ENCODE assay signal across 11 cellular contexts in genomic region chr10:112535432-112536038, GRCh38.
DNase-seq lines count a peak whose midpoint lies in the region; ATAC-seq, FAIRE-seq and TF ChIP-seq lines count a peak whose summit lies in the region.
"Had no signal": no experiment of that assay in that cellular context is flagged by ENCODE, and none has a peak within 500 bp of the region (broad histone marks: within the 10 kb centered on the region; RNA-seq: fewer than 3 reads in every experiment).

No MANE protein-coding gene starts in this region.

- FAIRE-seq in GM12892 (lab: Jason Lieb, UNC) = peak; percentile 33
- FAIRE-seq: urothelium cell line had no signal

- H3K9me3 ChIP-seq in lower lobe of right lung = no peaks in the 10 kb centered on the region

- no peaks in the 10 kb centered on the region for H3K27me3 ChIP-seq in lower lobe of right lung (ENCODE audit: low read depth)

- H3K4me3 Mint-ChIP-seq in activated T-helper 2 cell treated with anti-CD3 and anti-CD28 coated beads, Interferon-gamma antibody, Interleukin-2, Interleukin-4, amounts not matched to agents 10 μg/mL and 5 μg/mL and 100 μg/mL, durations not matched to agents 14 hours and 24 hours and 36 hours (ENCODE audit: low read depth) = no peak overlapping the region
- H3K4me3 Mint-ChIP-seq: activated T-helper 1 cell treated with anti-CD3 and anti-CD28 coated beads, Interleukin-12 subunit alpha, Interleukin-12 subunit beta, Interleukin-2, Interleukin-4 antibody, amounts not matched to agents 30 ng/mL and 10 ng/mL and 1 ng/mL, durations not matched to agents 14 hours and 24 hours and 36 hours had no signal

- TF ChIP-seq CTCF in lower lobe of right lung (IDR thresholded peaks at IDR 0.05) (no peak), GM13977 (IDR thresholded peaks at IDR 0.05; ENCODE audit: extremely low read depth, insufficient read depth, missing control alignments) (no peak)

- in situ Hi-C loops in GM13977 (cut with MboI; ENCODE audit: low pct_unique_long_range_greater_than_20kb, low sequenced_read_pairs, unreplicated experiment) = no loop called here

- peaks cover 14% of the 10 kb centered on the region for H3K36me3 ChIP-seq in lower lobe of right lung

- peaks cover 14% of the 10 kb centered on the region for H3K4me1 ChIP-seq in lower lobe of right lung

- no peak overlapping the region for H3K27ac ChIP-seq in lower lobe of right lung

- intact Hi-C loops in lower lobe of right lung (cut with DNase I) = no loop called here
- intact Hi-C loops in activated T-helper 2 cell treated with anti-CD3 and anti-CD28 coated beads, Interferon-gamma antibody, Interleukin-2, Interleukin-4, amounts not matched to agents 10 μg/mL and 5 μg/mL and 100 μg/mL, durations not matched to agents 14 hours and 24 hours and 36 hours (cut with micrococcal nuclease) = loop anchor here (10.0 kb wide), 1 partner anchor 1149 kb away; no protein-coding TSS in a partner anchor

- TF ChIP-seq POLR2A in GM12892 (IDR thresholded peaks at IDR 0.05; ENCODE audit: low read depth, low read length) = no peak

- peaks cover 5% of the 10 kb centered on the region for H3K9me3 Mint-ChIP-seq in activated T-helper 2 cell treated with anti-CD3 and anti-CD28 coated beads, Interferon-gamma antibody, Interleukin-2, Interleukin-4, amounts not matched to agents 10 μg/mL and 5 μg/mL and 100 μg/mL, durations not matched to agents 14 hours and 24 hours and 36 hours
- H3K9me3 Mint-ChIP-seq: activated T-helper 1 cell treated with anti-CD3 and anti-CD28 coated beads, Interleukin-12 subunit alpha, Interleukin-12 subunit beta, Interleukin-2, Interleukin-4 antibody, amounts not matched to agents 30 ng/mL and 10 ng/mL and 1 ng/mL, durations not matched to agents 14 hours and 24 hours and 36 hours had no signal

- ATAC-seq in GM21529 (IDR thresholded peaks at IDR 0.05; ENCODE audit: unreplicated experiment) = peak; percentile 55
- ATAC-seq in HG03565 (IDR thresholded peaks at IDR 0.05; ENCODE audit: unreplicated experiment) = peak; percentile 41
- peak in 1 of 2 donors; percentile 26 for ATAC-seq in lower lobe of right lung

- DNase-seq in GM12892 (ENCODE audit: insufficient read length) (no peak), lower lobe of right lung (no peak), GM13977 (ENCODE audit: low spot score) (no peak), ecto neural progenitor cell (ENCODE audit: low spot score) (no peak)
- no peak for DNase-seq in activated CD4-positive, CD25-positive, alpha-beta regulatory T cell treated with anti-CD3 and anti-CD28 coated beads, Interleukin-2, amount 50 U/mL, for 72 hours
- no peak for DNase-seq in activated T-helper 2 cell treated with anti-CD3 and anti-CD28 coated beads, Interferon-gamma antibody, Interleukin-2, Interleukin-4, amounts not matched to agents 10 μg/mL and 5 μg/mL and 100 μg/mL, durations not matched to agents 14 hours and 24 hours and 36 hours (ENCODE audit: low spot score)
- DNase-seq: stimulated activated CD4-positive, alpha-beta T cell treated with anti-CD3 and anti-CD28 coated beads, Interleukin-4, amount 100 ng/mL, for 1 hour had no signal

- H3K36me3 Mint-ChIP-seq in activated T-helper 2 cell treated with anti-CD3 and anti-CD28 coated beads, Interferon-gamma antibody, Interleukin-2, Interleukin-4, amounts not matched to agents 10 μg/mL and 5 μg/mL and 100 μg/mL, durations not matched to agents 14 hours and 24 hours and 36 hours (ENCODE audit: low read depth) = peaks cover 48% of the 10 kb centered on the region

- H3K4me1 Mint-ChIP-seq in activated T-helper 2 cell treated with anti-CD3 and anti-CD28 coated beads, Interferon-gamma antibody, Interleukin-2, Interleukin-4, amounts not matched to agents 10 μg/mL and 5 μg/mL and 100 μg/mL, durations not matched to agents 14 hours and 24 hours and 36 hours (ENCODE audit: low read depth) = peaks cover 32% of the 10 kb centered on the region

- peak overlapping the region; percentile 1 for H3K4me3 ChIP-seq in lower lobe of right lung

- H3K27ac Mint-ChIP-seq in activated T-helper 2 cell treated with anti-CD3 and anti-CD28 coated beads, Interferon-gamma antibody, Interleukin-2, Interleukin-4, amounts not matched to agents 10 μg/mL and 5 μg/mL and 100 μg/mL, durations not matched to agents 14 hours and 24 hours and 36 hours = no peak overlapping the region
- H3K27ac Mint-ChIP-seq: activated T-helper 1 cell treated with anti-CD3 and anti-CD28 coated beads, Interleukin-12 subunit alpha, Interleukin-12 subunit beta, Interleukin-2, Interleukin-4 antibody, amounts not matched to agents 30 ng/mL and 10 ng/mL and 1 ng/mL, durations not matched to agents 14 hours and 24 hours and 36 hours had no signal

- H3K27me3 Mint-ChIP-seq in activated T-helper 2 cell treated with anti-CD3 and anti-CD28 coated beads, Interferon-gamma antibody, Interleukin-2, Interleukin-4, amounts not matched to agents 10 μg/mL and 5 μg/mL and 100 μg/mL, durations not matched to agents 14 hours and 24 hours and 36 hours (ENCODE audit: low read depth) = peaks cover 13% of the 10 kb centered on the region
